Comparison of ENCODE assay signal across 10 cellular contexts in the genomic region with DNA sequence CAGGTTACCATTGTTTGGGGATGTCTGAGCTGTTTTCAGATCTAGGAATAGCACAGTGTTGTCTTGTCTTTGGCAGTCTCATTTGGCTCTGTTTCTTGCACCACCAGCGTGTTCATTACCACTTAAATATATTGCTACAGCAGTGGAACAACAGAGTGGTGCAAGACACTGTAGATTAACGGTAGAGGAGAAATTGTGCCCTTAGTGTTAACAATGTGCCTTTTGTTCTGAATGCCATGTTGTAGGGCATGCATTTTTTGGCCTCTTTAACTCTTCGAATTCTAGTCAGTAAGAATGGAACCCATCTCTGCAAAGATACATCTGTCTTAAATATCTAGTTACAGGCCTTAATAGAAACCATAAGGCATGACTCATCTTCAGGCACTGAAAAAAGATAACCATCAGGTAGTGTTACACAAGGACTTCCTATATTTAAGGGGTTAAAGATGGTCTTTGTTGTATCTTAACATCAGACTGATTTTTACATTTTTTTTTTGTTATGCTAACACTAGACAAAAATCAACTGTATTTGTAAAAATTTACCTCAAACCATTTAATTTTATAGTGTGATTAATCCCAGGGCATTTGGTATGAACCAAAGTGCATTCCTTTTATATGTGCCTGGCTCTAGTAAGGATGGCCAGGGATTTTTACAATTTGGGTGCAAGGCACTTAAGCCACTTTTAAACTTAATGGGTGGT.
A peak's percentile ranks its signal among the peaks of the same experiment; 100 is the strongest.
DNase-seq lines count a peak whose midpoint lies in the region; ATAC-seq lines count a peak whose summit lies in the region.
"Had no signal": no experiment of that assay in that cellular context is flagged by ENCODE, and none has a peak within 500 bp of the region (broad histone marks: within the 10 kb centered on the region; RNA-seq: fewer than 3 reads in every experiment).

No MANE protein-coding gene starts in this region.

- ATAC-seq in GM21576 (IDR thresholded peaks at IDR 0.05; ENCODE audit: unreplicated experiment): no peak

- in situ Hi-C loops in KBM-7 (cut with MboI; ENCODE audit: low pct_unique_long_range_greater_than_20kb, low sequenced_read_pairs): no loop called here

- DNase-seq in COLO829 (ENCODE audit: low spot score): peak; percentile 54
- peak; percentile 44 for DNase-seq in KBM-7
- DNase-seq in amniotic stem cell (lab: John Stamatoyannopoulos, UW): peak; percentile 34
- DNase-seq in medulla oblongata (ENCODE audit: extremely low spot score): peak; percentile 51
- no peak for DNase-seq in nucleus accumbens (lab: John Stamatoyannopoulos, UW)
- DNase-seq in GDM1 (lab: John Stamatoyannopoulos, UW): no peak
- DNase-seq in kidney glomerular epithelial cell (lab: John Stamatoyannopoulos, UW): no peak
- DNase-seq: activated gamma-delta T cell, posterior cingulate gyrus had no signal

Comparison
In these comparisons a context has a peak if more than half of its experiments do, and no peak if none do; other contexts are left out.
1. DNase-seq: peak in COLO829 (single experiment), KBM-7 (single experiment), amniotic stem cell (single experiment) and medulla oblongata (single experiment); none in nucleus accumbens (0 of 56), GDM1 (single experiment) and kidney glomerular epithelial cell (single experiment).